ENCODE assay signal across 8 cellular contexts in genomic region chr17:8289103-8289397, GRCh38. TPM values are rescaled to one million over a fixed set of nuclear protein-coding genes. Genes with fewer than 3 reads are reported as not detected.
A peak's percentile ranks its signal among the peaks of the same experiment; 100 is the strongest.
DNase-seq lines count a peak whose midpoint lies in the region; ATAC-seq and TF ChIP-seq lines count a peak whose summit lies in the region.

No MANE protein-coding gene starts in this region.

- H3K4me1 Mint-ChIP-seq in activated CD4-positive, alpha-beta T cell treated with anti-CD3 and anti-CD28 coated beads, Interleukin-2, amount 10 ng/mL, durations not matched to agents 7 days and 5 days = peaks cover 45% of the 10 kb centered on the region
- H3K4me1 Mint-ChIP-seq in endodermal cell = peaks cover 13% of the 10 kb centered on the region

- H3K9ac ChIP-seq in endodermal cell (ENCODE audit: extremely low read depth, low read length, poor library complexity, severe bottlenecking) = peak overlapping the region; percentile 72

- CTCF ChIA-PET in activated CD4-positive, alpha-beta T cell treated with anti-CD3 and anti-CD28 coated beads, Interleukin-2, amount 10 ng/mL, durations not matched to agents 7 days and 5 days (lab: Charles Lee) = interaction anchor here (0.7 to 1.0 kb wide), 2 partner anchors 12 to 37 kb away, joined by 3 read pairs; no protein-coding TSS in a partner anchor
- CTCF ChIA-PET in HEK293T (lab: Yijun Ruan, JAX) = interaction anchor here (1.3 kb wide), 1 partner anchor 12 kb away, joined by 4 read pairs; no protein-coding TSS in a partner anchor

- H3K4me3 ChIP-seq in RWPE2 (ENCODE audit: severe bottlenecking) (peak overlapping the region; percentile 80), endodermal cell (ENCODE audit: low read length) (peak overlapping the region; percentile 80), neuron (ENCODE audit: low read length) (peak overlapping the region; percentile 88)

- peaks cover 5% of the 10 kb centered on the region; the same call in 1 of the 2 replicates for H3K36me3 ChIP-seq in RWPE2 (ENCODE audit: low read depth)
- H3K36me3 ChIP-seq in endodermal cell (ENCODE audit: control insufficient read depth, insufficient read depth, low read length) = no peaks in the 10 kb centered on the region
- no peaks in the 10 kb centered on the region for H3K36me3 ChIP-seq in neuron (ENCODE audit: insufficient read depth, low read length)

- H3K4me3 Mint-ChIP-seq in activated CD4-positive, alpha-beta T cell treated with anti-CD3 and anti-CD28 coated beads, Interleukin-2, amount 10 ng/mL, durations not matched to agents 7 days and 5 days = peak overlapping the region; percentile 93
- H3K4me3 Mint-ChIP-seq in endodermal cell = peak overlapping the region; percentile 88

- 7 to 13% methylated on average over 6 to 17 of the region's 17 CpGs for WGBS in endodermal cell (ENCODE audit: insufficient coverage in 1 of 2, insufficient read length in 1 of 2), 2 experiments

- H3K4me1 ChIP-seq in RWPE2 (ENCODE audit: insufficient read depth, poor library complexity, severe bottlenecking) (peaks cover 4% of the 10 kb centered on the region), endodermal cell (ENCODE audit: control insufficient read depth, insufficient read depth, low read length) (peaks cover 3% of the 10 kb centered on the region), neuron (ENCODE audit: insufficient read depth, low read length) (peaks cover 12% of the 10 kb centered on the region)

- H3K27ac ChIP-seq in RWPE2 (ENCODE audit: poor library complexity, severe bottlenecking) (peak overlapping the region; percentile 25), endodermal cell (ENCODE audit: low read depth, low read length) (no peak overlapping the region)

- no peaks in the 10 kb centered on the region for H3K27me3 Mint-ChIP-seq in activated CD4-positive, alpha-beta T cell treated with anti-CD3 and anti-CD28 coated beads, Interleukin-2, amount 10 ng/mL, durations not matched to agents 7 days and 5 days
- H3K27me3 Mint-ChIP-seq in endodermal cell (ENCODE audit: insufficient read depth) = no peaks in the 10 kb centered on the region

- POLR2A ChIA-PET in activated CD4-positive, alpha-beta T cell treated with anti-CD3 and anti-CD28 coated beads, Interleukin-2, amount 10 ng/mL, durations not matched to agents 7 days and 5 days (lab: Charles Lee) = interaction anchor here (0.5 to 0.9 kb wide), 3 partner anchors 38 to 116 kb away, joined by 3 to 5 read pairs (median 4); partner anchors contain the start of gene CTC1
- POLR2A ChIA-PET in HEK293T (lab: Yijun Ruan, JAX) = interaction anchor here (0.6 to 1.9 kb wide), 12 partner anchors 15 to 827 kb away, joined by 3 to 11 read pairs (median 4); partner anchors contain the start of genes CTC1 and KRABD2

- peaks cover 22% of the 10 kb centered on the region for H3K36me3 Mint-ChIP-seq in activated CD4-positive, alpha-beta T cell treated with anti-CD3 and anti-CD28 coated beads, Interleukin-2, amount 10 ng/mL, durations not matched to agents 7 days and 5 days (ENCODE audit: low read depth)
- peaks cover 5% of the 10 kb centered on the region for H3K36me3 Mint-ChIP-seq in endodermal cell (ENCODE audit: low read depth)

- H3K9me3 Mint-ChIP-seq in activated CD4-positive, alpha-beta T cell treated with anti-CD3 and anti-CD28 coated beads, Interleukin-2, amount 10 ng/mL, durations not matched to agents 7 days and 5 days = no peaks in the 10 kb centered on the region
- no peaks in the 10 kb centered on the region for H3K9me3 Mint-ChIP-seq in endodermal cell

- no peak for ATAC-seq in RWPE2 (ENCODE audit: low read depth)

- H3K27me3 ChIP-seq in RWPE2 (ENCODE audit: insufficient read depth, poor library complexity, severe bottlenecking) (no peaks in the 10 kb centered on the region), endodermal cell (ENCODE audit: control insufficient read depth, insufficient read depth, low read length, poor library complexity, severe bottlenecking) (no peaks in the 10 kb centered on the region), neuron (ENCODE audit: insufficient read depth, low read length) (no peaks in the 10 kb centered on the region)

- no peak for DNase-seq in activated CD4-positive, alpha-beta T cell treated with anti-CD3 and anti-CD28 coated beads, Interleukin-2, amount 10 ng/mL, durations not matched to agents 7 days and 5 days
- no peak for DNase-seq in activated CD4-positive, alpha-beta T cell treated with anti-CD3 and anti-CD28 coated beads for 48 hours
- DNase-seq in RWPE2 (ENCODE audit: low spot score) (no peak), endodermal cell (no peak), NCI-H2081 treated with DMSO at 0.1 percent for 48 hours (lab: John Stamatoyannopoulos, UW) (no peak), HCEC 1CT (no peak), HEK293T (ENCODE audit: extremely low spot score) (no peak)

- peak overlapping the region; percentile 94 for H2AFZ ChIP-seq in neuron (ENCODE audit: low read depth, low read length)

- no peak for TF ChIP-seq CTCF in RWPE2 (IDR thresholded peaks at IDR 0.05; ENCODE audit: poor library complexity, severe bottlenecking)
- TF ChIP-seq CTCF in endodermal cell (conservative IDR thresholded peaks at IDR 0.05) = no peak

- peak overlapping the region; percentile 97 for H3K27ac Mint-ChIP-seq in activated CD4-positive, alpha-beta T cell treated with anti-CD3 and anti-CD28 coated beads, Interleukin-2, amount 10 ng/mL, durations not matched to agents 7 days and 5 days
- peak overlapping the region; percentile 95 for H3K27ac Mint-ChIP-seq in endodermal cell

- H3K9me3 ChIP-seq in RWPE2 (ENCODE audit: severe bottlenecking) (no peaks in the 10 kb centered on the region), endodermal cell (ENCODE audit: control insufficient read depth, low read length) (no peaks in the 10 kb centered on the region), neuron (ENCODE audit: low read length) (no peaks in the 10 kb centered on the region)

TF ChIP-seq in HEK293T, 16 proteins besides CTCF, POLR2A, EP300 and RAD21:
- TF ChIP-seq FOXM1 (IDR thresholded peaks at IDR 0.05; ENCODE audit: borderline replicate concordance) = no peak
- TF ChIP-seq ZNF384 (IDR thresholded peaks at IDR 0.05) = no peak
- no peak for TF ChIP-seq HDGF (IDR thresholded peaks at IDR 0.05; ENCODE audit: borderline replicate concordance)
- TF ChIP-seq ELF4 (IDR thresholded peaks at IDR 0.05) = no peak
- TF ChIP-seq ARNT (IDR thresholded peaks at IDR 0.05) = no peak
- no peak for TF ChIP-seq LEF1 (IDR thresholded peaks at IDR 0.05; ENCODE audit: borderline replicate concordance)
- TF ChIP-seq BHLHE40 (IDR thresholded peaks at IDR 0.05; ENCODE audit: borderline replicate concordance) = no peak
- TF ChIP-seq CTBP1 (IDR thresholded peaks at IDR 0.05; ENCODE audit: borderline replicate concordance) = no peak
- no peak for TF ChIP-seq FOXK2 (IDR thresholded peaks at IDR 0.05)
- no peak for TF ChIP-seq SUZ12 (IDR thresholded peaks at IDR 0.05)
- no peak for TF ChIP-seq NFRKB (IDR thresholded peaks at IDR 0.05)
- TF ChIP-seq FOXA1 (IDR thresholded peaks at IDR 0.05) = no peak
- TF ChIP-seq SP1 (IDR thresholded peaks at IDR 0.05) = no peak
- TF ChIP-seq L3MBTL2 (conservative IDR thresholded peaks at IDR 0.05) = no peak

RNA-seq across cellular contexts. Expression of gene RANGRF, which starts 0.6 kb away (rescaled TPM):
- 10 to 100 TPM; 41.2 to 48.9 TPM for total RNA-seq in activated CD4-positive, alpha-beta T cell treated with anti-CD3 and anti-CD28 coated beads, Interleukin-2, amount 10 ng/mL, durations not matched to agents 7 days and 5 days
- total RNA-seq in endodermal cell = 10 to 100 TPM; 34.0 to 36.3 TPM
- polyA plus RNA-seq in endodermal cell (2013, experiment 1 of 2) = 35.0 TPM
- 34.4 TPM for polyA plus RNA-seq in endodermal cell (2013, experiment 2 of 2)

RNA-seq across cellular contexts. Expression of gene SLC25A35, which starts 6.2 kb away (rescaled TPM):
- 10 to 100 TPM; 11.7 to 12.4 TPM for total RNA-seq in activated CD4-positive, alpha-beta T cell treated with anti-CD3 and anti-CD28 coated beads, Interleukin-2, amount 10 ng/mL, durations not matched to agents 7 days and 5 days
- total RNA-seq in endodermal cell = 1 to 10 TPM; 5.6 to 10.0 TPM
- 3.4 TPM for polyA plus RNA-seq in endodermal cell (2013, experiment 1 of 2)
- 2.6 TPM for polyA plus RNA-seq in endodermal cell (2013, experiment 2 of 2)

RNA-seq across cellular contexts. Expression of gene ARHGEF15, which starts 21.0 kb away (rescaled TPM):
- total RNA-seq in activated CD4-positive, alpha-beta T cell treated with anti-CD3 and anti-CD28 coated beads, Interleukin-2, amount 10 ng/mL, durations not matched to agents 7 days and 5 days = not detected
- total RNA-seq in endodermal cell = 1 to 10 TPM; 4.1 to 9.2 TPM
- polyA plus RNA-seq in endodermal cell (2013, experiment 1 of 2) = 1.8 TPM
- polyA plus RNA-seq in endodermal cell (2013, experiment 2 of 2) = 1.5 TPM

RNA-seq across cellular contexts. Expression of gene PFAS, which starts 40.0 kb away (rescaled TPM):
- total RNA-seq in activated CD4-positive, alpha-beta T cell treated with anti-CD3 and anti-CD28 coated beads, Interleukin-2, amount 10 ng/mL, durations not matched to agents 7 days and 5 days = 10 to 100 TPM; 54.0 to 60.4 TPM
- 100 to 1,000 TPM; 119 to 158 TPM for total RNA-seq in endodermal cell
- 43.3 TPM for polyA plus RNA-seq in endodermal cell (2013, experiment 1 of 2)
- 40.2 TPM for polyA plus RNA-seq in endodermal cell (2013, experiment 2 of 2)

RNA-seq across cellular contexts. Expression of gene CTC1, which starts 41.2 kb away (rescaled TPM):
- 100 to 1,000 TPM; 125 to 126 TPM for total RNA-seq in activated CD4-positive, alpha-beta T cell treated with anti-CD3 and anti-CD28 coated beads, Interleukin-2, amount 10 ng/mL, durations not matched to agents 7 days and 5 days
- 10 to 100 TPM; 46.4 to 63.1 TPM for total RNA-seq in endodermal cell
- 30.2 TPM for polyA plus RNA-seq in endodermal cell (2013, experiment 1 of 2)
- 25.2 TPM for polyA plus RNA-seq in endodermal cell (2013, experiment 2 of 2)

Comparison
In these comparisons a context has a peak if more than half of its experiments do, and no peak if none do; other contexts are left out.
1. RNA of gene ARHGEF15, which starts 21.0 kb away (total RNA-seq): 4.1 to 9.2 TPM in endodermal cell; not detected in activated CD4-positive, alpha-beta T cell treated with anti-CD3 and anti-CD28 coated beads, Interleukin-2, amount 10 ng/mL, durations not matched to agents 7 days and 5 days; every median in the first group is over 4 times any median in the second.
2. Peak in every context shown above with its lines, with median percentiles within 50 percentile points of each other: H3K4me3 ChIP-seq.